ENCODE assay signal across 1 cellular context in genomic region chr5:10090074-10090473, GRCh38.
TF ChIP-seq lines count a peak whose summit lies in the region.

No MANE protein-coding gene starts in this region.

TF ChIP-seq in K562, 482 proteins besides CTCF, POLR2A, EP300 and RAD21:
- TF ChIP-seq CCAR2 (IDR thresholded peaks at IDR 0.05; ENCODE audit: low read depth, low read length) (no peak), SMARCE1 (IDR thresholded peaks at IDR 0.05) (no peak), OTX1 (CRISPR knock-in tag; IDR thresholded peaks at IDR 0.05) (no peak), ZNF589 (CRISPR knock-in tag; IDR thresholded peaks at IDR 0.05; ENCODE audit: low read depth) (no peak), HNRNPH1 (optimal IDR thresholded peaks at IDR 0.05; ENCODE audit: low read depth, low read length) (no peak), ZC3H8 (IDR thresholded peaks at IDR 0.05) (no peak), ZC3H4 (CRISPR knock-in tag; IDR thresholded peaks at IDR 0.05; ENCODE audit: borderline replicate concordance) (no peak), E2F6 (IDR thresholded peaks at IDR 0.05; ENCODE audit: borderline replicate concordance in 1 of 2, extremely low read depth in 1 of 2, insufficient read depth in 1 of 2, insufficient read length in 1 of 2, low read depth in 1 of 2, low read length in 1 of 2, poor library complexity in 1 of 2, severe bottlenecking in 1 of 2) (no peak)
TF ChIP-seq in K562: peak in this region for 0.
